In the genomic region with DNA sequence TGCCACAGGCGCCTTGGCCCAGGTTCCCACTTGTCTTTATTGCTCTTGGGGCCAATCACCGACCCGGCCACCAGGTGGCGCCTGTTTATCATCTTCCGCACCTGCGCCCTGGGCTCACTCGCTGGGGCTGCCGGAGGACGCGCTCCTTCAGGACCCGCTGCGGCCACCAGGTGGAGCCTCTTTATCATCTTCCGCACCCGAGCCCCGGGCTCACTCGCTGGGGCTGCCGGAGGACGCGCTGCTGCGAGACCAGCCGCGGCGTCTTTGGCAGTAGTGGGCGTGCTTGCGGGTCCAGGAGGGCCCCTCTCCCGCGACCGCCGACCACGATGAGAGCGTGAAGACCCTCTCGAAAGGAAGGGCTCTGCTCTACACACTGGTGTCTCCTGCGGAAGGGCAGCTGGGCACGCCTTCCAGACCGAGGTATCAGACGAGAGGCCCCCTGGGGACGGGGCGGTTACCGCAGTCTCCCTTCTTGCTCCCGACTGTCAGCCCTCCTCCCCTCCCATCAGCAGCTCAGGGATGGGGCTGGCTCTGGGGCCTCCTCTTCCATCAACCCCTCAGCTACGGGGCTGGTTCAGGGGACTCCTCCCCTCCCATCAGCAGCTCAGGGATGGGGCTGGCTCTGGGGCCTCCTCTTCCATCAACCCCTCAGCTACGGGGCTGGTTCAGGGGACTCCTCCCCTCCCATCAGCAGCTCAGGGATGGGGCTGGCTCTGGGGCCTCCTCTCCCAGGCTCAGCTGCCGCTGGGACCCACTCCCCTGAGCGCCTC, we compare ENCODE assay signal across 9 cellular contexts. TPM values are rescaled to one million over a fixed set of nuclear protein-coding genes. Genes with fewer than 3 reads are reported as not detected.
DNase-seq lines count a peak whose midpoint lies in the region; ATAC-seq, FAIRE-seq and TF ChIP-seq lines count a peak whose summit lies in the region.
"Not testable (repeated sequence)": the region's sequence is repeated elsewhere in the genome, so short reads cannot be mapped to it uniquely, and the experiment has no call there.
"Had no signal": no experiment of that assay in that cellular context is flagged by ENCODE, and none has a peak within 500 bp of the region (broad histone marks: within the 10 kb centered on the region; RNA-seq: fewer than 3 reads in every experiment).

No MANE protein-coding gene starts in this region.

- H2AFZ ChIP-seq in HepG2 (ENCODE audit: low read length) = not testable (repeated sequence)

- not testable (repeated sequence) for FAIRE-seq in HepG2 (lab: Jason Lieb, UNC)

- ATAC-seq in GM19351 (IDR thresholded peaks at IDR 0.05; ENCODE audit: unreplicated experiment) = peak; percentile 99
- ATAC-seq in HG03139 (IDR thresholded peaks at IDR 0.05; ENCODE audit: unreplicated experiment) = peak; percentile 100
- ATAC-seq in activated CD8-positive, alpha-beta T cell treated with anti-CD3 and anti-CD28 coated beads, Interleukin-2, amount 10 ng/mL, durations not matched to agents 7 days and 5 days = peak; percentile 99
- peak; percentile 35; the same call in 1 of the 3 replicates for ATAC-seq in HepG2

- not testable (repeated sequence) for H3K27me3 ChIP-seq in BE2C; HepG2 (ENCODE audit: control insufficient read depth in 1 of 2, insufficient read depth in 2 of 2, low read length in 2 of 2)

- POLR2A ChIA-PET in activated CD8-positive, alpha-beta T cell treated with anti-CD3 and anti-CD28 coated beads, Interleukin-2, amount 10 ng/mL, durations not matched to agents 7 days and 5 days (lab: Charles Lee) = interaction anchor here (1.1 kb wide), 1 partner anchor 727 kb away, joined by 3 read pairs; no protein-coding TSS in a partner anchor
- POLR2A ChIA-PET in HepG2 (lab: Yijun Ruan, JAX) = not testable (repeated sequence)

- H3K4me1 ChIP-seq in BE2C; HepG2 (ENCODE audit: insufficient read depth, low read length): not testable (repeated sequence)

- intact Hi-C loops in HepG2 (cut with micrococcal nuclease; ENCODE audit: unreplicated experiment) = not testable (repeated sequence)

- H3K4me3 Mint-ChIP-seq in activated CD8-positive, alpha-beta T cell treated with anti-CD3 and anti-CD28 coated beads, Interleukin-2, amount 10 ng/mL, durations not matched to agents 7 days and 5 days = peak overlapping the region; percentile 82

- H3K4me1 Mint-ChIP-seq in activated CD8-positive, alpha-beta T cell treated with anti-CD3 and anti-CD28 coated beads, Interleukin-2, amount 10 ng/mL, durations not matched to agents 7 days and 5 days (ENCODE audit: low read depth) = not testable (repeated sequence)

- H3K36me3 ChIP-seq in BE2C; HepG2 (replicated peaks in 1 of 2; ENCODE audit: control insufficient read depth in 1 of 2, insufficient read depth in 2 of 2, low read length in 2 of 2): not testable (repeated sequence)

- H3K79me2 ChIP-seq in HepG2 (ENCODE audit: insufficient read depth, low read length) = not testable (repeated sequence)

- TF ChIP-seq CTCF in BE2C (IDR thresholded peaks at IDR 0.05; ENCODE audit: low read depth, low read length) = peak; percentile 94
- not testable (repeated sequence) for TF ChIP-seq CTCF in HepG2 (CRISPR knock-in tag; IDR thresholded peaks at IDR 0.05)

- H3K36me3 Mint-ChIP-seq in activated CD8-positive, alpha-beta T cell treated with anti-CD3 and anti-CD28 coated beads, Interleukin-2, amount 10 ng/mL, durations not matched to agents 7 days and 5 days (ENCODE audit: low read depth) = not testable (repeated sequence)

- BruUV-seq in HepG2 (replicated peaks; lab: Mats Ljungman, UMichigan) = not testable (repeated sequence)

- peak overlapping the region; percentile 71 for H3K27ac Mint-ChIP-seq in activated CD8-positive, alpha-beta T cell treated with anti-CD3 and anti-CD28 coated beads, Interleukin-2, amount 10 ng/mL, durations not matched to agents 7 days and 5 days

- H3K4me2 ChIP-seq in HepG2 (ENCODE audit: low read depth, low read length) = not testable (repeated sequence)

- TF ChIP-seq POLR2A in HepG2 (IDR thresholded peaks at IDR 0.05; ENCODE audit: insufficient read depth in 1 of 2, low read depth in 2 of 2, low read length in 2 of 2) = not testable (repeated sequence)

- not testable (repeated sequence) for H3K9me3 Mint-ChIP-seq in activated CD8-positive, alpha-beta T cell treated with anti-CD3 and anti-CD28 coated beads, Interleukin-2, amount 10 ng/mL, durations not matched to agents 7 days and 5 days (ENCODE audit: insufficient read depth)

- TF ChIP-seq RAD21 in HepG2 (CRISPR knock-in tag; IDR thresholded peaks at IDR 0.05) = not testable (repeated sequence)

- not testable (repeated sequence) for TF ChIP-seq EP300 in HepG2 (IDR thresholded peaks at IDR 0.05; ENCODE audit: low read depth in 2 of 2, low read length in 2 of 2); HepG2 (CRISPR knock-in tag; IDR thresholded peaks at IDR 0.05; ENCODE audit: borderline replicate concordance)

- WGBS in HepG2 (ENCODE audit: low lambda C conversion rate) = 66% methylated on average over 28 of the region's 44 CpGs

- not testable (repeated sequence) for H3K9ac ChIP-seq in HepG2 (ENCODE audit: insufficient read depth, low read depth, low read length)

- H3K9me3 ChIP-seq in BE2C = not testable (repeated sequence)
- peaks cover 63% of the 10 kb centered on the region for H3K9me3 ChIP-seq in HepG2 (ENCODE audit: low read length)

- H3K4me3 ChIP-seq in BE2C (ENCODE audit: low read depth, low read length) = peak overlapping the region; percentile 68
- not testable (repeated sequence) for H3K4me3 ChIP-seq in HepG2 (replicated peaks in 1 of 3; ENCODE audit: insufficient read depth in 1 of 3, low read depth in 2 of 3, low read length in 3 of 3)

- peak; percentile 95 for DNase-seq in BE2C
- peak; percentile 75 for DNase-seq in NCI-H748 treated with DMSO at 0.1 percent for 48 hours (lab: John Stamatoyannopoulos, UW)
- DNase-seq in activated CD8-positive, alpha-beta T cell treated with anti-CD3 and anti-CD28 coated beads, Interleukin-2, amount 10 ng/mL, durations not matched to agents 7 days and 5 days = peak; percentile 95
- peak; percentile 5 to 19 for DNase-seq in dermis microvascular lymphatic vessel endothelial cell (ENCODE audit: low read depth in 2 of 2)
- DNase-seq in HepG2 (ENCODE audit: low spot score) = not testable (repeated sequence)
- peak; percentile 59 to 95 for DNase-seq in stimulated activated CD4-positive, alpha-beta T cell treated with anti-CD3 and anti-CD28 coated beads, Interleukin-2, amount 100 ng/mL, for 48 hours

- not testable (repeated sequence) for H3K27ac ChIP-seq in HepG2 (ENCODE audit: extremely low read length, insufficient read depth, low read length)

- not testable (repeated sequence) for H4K20me1 ChIP-seq in HepG2 (ENCODE audit: insufficient read depth, low read length)

- in situ Hi-C loops in HepG2 (cut with HindIII; ENCODE audit: extremely low pct_ligation_motif_present, low pct_unique_long_range_greater_than_20kb) = not testable (repeated sequence)

- not testable (repeated sequence) for H3K27me3 Mint-ChIP-seq in activated CD8-positive, alpha-beta T cell treated with anti-CD3 and anti-CD28 coated beads, Interleukin-2, amount 10 ng/mL, durations not matched to agents 7 days and 5 days (ENCODE audit: low read depth)

- CTCF ChIA-PET in activated CD8-positive, alpha-beta T cell treated with anti-CD3 and anti-CD28 coated beads, Interleukin-2, amount 10 ng/mL, durations not matched to agents 7 days and 5 days (lab: Charles Lee) = interaction anchor here (0.6 to 1.8 kb wide), 8 partner anchors 10 to 525 kb away, joined by 3 to 11 read pairs (median 3); no protein-coding TSS in a partner anchor
- CTCF ChIA-PET in HepG2 (lab: Yijun Ruan, JAX; ENCODE audit: low intra/inter-chr PET ratio, low total read pairs) = not testable (repeated sequence)

RNA-seq across cellular contexts. Expression of a gene that starts 11.5 kb away (rescaled TPM):
- not detected for polyA plus RNA-seq in BE2C (2012; ENCODE audit: insufficient read depth, insufficient read length, low read depth)
- under 1 TPM in 1 of 2 experiments, not detected in 1; 0.29 TPM for total RNA-seq in activated CD8-positive, alpha-beta T cell treated with anti-CD3 and anti-CD28 coated beads, Interleukin-2, amount 10 ng/mL, durations not matched to agents 7 days and 5 days
- total RNA-seq in dermis microvascular lymphatic vessel endothelial cell = not detected in 2 replicates
- total RNA-seq in HepG2 (2016; rRNA removed; fragmentation: Illumina TruSeq; extraction: Trizol) = not detected in 2 replicates
- not detected in 2 replicates for total RNA-seq in HepG2 (2016; cell fraction: cytosol; rRNA removed; fragmentation: Illumina TruSeq; extraction: Trizol; ENCODE audit: low read depth)
- total RNA-seq in HepG2 (2016; cell fraction: insoluble cytoplasmic fraction; rRNA removed; fragmentation: Illumina TruSeq; extraction: Trizol) = not detected in 2 replicates
- total RNA-seq in HepG2 (2016; cell fraction: membrane; rRNA removed; fragmentation: Illumina TruSeq; extraction: Trizol) = not detected in 2 replicates
- not detected in 2 replicates for total RNA-seq in HepG2 (2016; cell fraction: nucleus; rRNA removed; fragmentation: Illumina TruSeq; extraction: Trizol)
- not detected in 2 replicates for polyA plus RNA-seq in HepG2 (2011; rRNA removed)
- not detected in 2 replicates for polyA plus RNA-seq in HepG2 (2011; cell fraction: cytosol; rRNA removed)
- not detected in 2 replicates for polyA plus RNA-seq in HepG2 (2011; cell fraction: nucleus; rRNA removed)
- polyA plus RNA-seq in HepG2 (2012) = not detected in 2 replicates
- polyA plus RNA-seq in HepG2 (2016; cell fraction: cytosol; fragmentation: Illumina TruSeq; extraction: Trizol; ENCODE audit: low read depth) = not detected in 2 replicates
- polyA plus RNA-seq in HepG2 (2016; cell fraction: insoluble cytoplasmic fraction; fragmentation: Illumina TruSeq; extraction: Trizol; ENCODE audit: low read depth) = not detected in 2 replicates
- not detected in 2 replicates for polyA plus RNA-seq in HepG2 (2016; cell fraction: membrane; fragmentation: Illumina TruSeq; extraction: Trizol; ENCODE audit: low read depth)
- polyA plus RNA-seq in HepG2 (2016; cell fraction: nucleus; fragmentation: Illumina TruSeq; extraction: Trizol; ENCODE audit: insufficient read depth, low read depth) = not detected in 2 replicates
- not detected in 2 replicates for polyA minus RNA-seq in HepG2 (2011; rRNA and poly(A)+ RNA removed; ENCODE audit: low replicate concordance)
- not detected in 2 replicates for polyA minus RNA-seq in HepG2 (2011; cell fraction: cytosol; rRNA and poly(A)+ RNA removed)
- not detected in 2 replicates for polyA minus RNA-seq in HepG2 (2011; cell fraction: nucleus; rRNA and poly(A)+ RNA removed)
- total RNA-seq: SJSA1 had no signal

RNA-seq across cellular contexts. Expression of a gene that starts 12.5 kb away (rescaled TPM):
- not detected for polyA plus RNA-seq in BE2C (2012; ENCODE audit: insufficient read depth, insufficient read length, low read depth)
- total RNA-seq in activated CD8-positive, alpha-beta T cell treated with anti-CD3 and anti-CD28 coated beads, Interleukin-2, amount 10 ng/mL, durations not matched to agents 7 days and 5 days = not detected
- total RNA-seq in dermis microvascular lymphatic vessel endothelial cell (not detected in 2 replicates), HepG2 (2016; rRNA removed; fragmentation: Illumina TruSeq; extraction: Trizol) (not detected in 2 replicates)
- total RNA-seq in HepG2 (2016; cell fraction: cytosol; rRNA removed; fragmentation: Illumina TruSeq; extraction: Trizol; ENCODE audit: low read depth) = not detected in 2 replicates
- not detected in 2 replicates for total RNA-seq in HepG2 (2016; cell fraction: insoluble cytoplasmic fraction; rRNA removed; fragmentation: Illumina TruSeq; extraction: Trizol)
- total RNA-seq in HepG2 (2016; cell fraction: membrane; rRNA removed; fragmentation: Illumina TruSeq; extraction: Trizol) = not detected in 2 replicates
- not detected in 2 replicates for total RNA-seq in HepG2 (2016; cell fraction: nucleus; rRNA removed; fragmentation: Illumina TruSeq; extraction: Trizol)
- polyA plus RNA-seq in HepG2 (2011; rRNA removed) = not detected in 2 replicates
- not detected in 2 replicates for polyA plus RNA-seq in HepG2 (2011; cell fraction: cytosol; rRNA removed)
- polyA plus RNA-seq in HepG2 (2011; cell fraction: nucleus; rRNA removed) = not detected in 2 replicates
- polyA plus RNA-seq in HepG2 (2012) = not detected in 2 replicates
- not detected in 2 replicates for polyA plus RNA-seq in HepG2 (2016; cell fraction: cytosol; fragmentation: Illumina TruSeq; extraction: Trizol; ENCODE audit: low read depth)
- polyA plus RNA-seq in HepG2 (2016; cell fraction: insoluble cytoplasmic fraction; fragmentation: Illumina TruSeq; extraction: Trizol; ENCODE audit: low read depth) = not detected in 2 replicates
- not detected in 2 replicates for polyA plus RNA-seq in HepG2 (2016; cell fraction: membrane; fragmentation: Illumina TruSeq; extraction: Trizol; ENCODE audit: low read depth)
- polyA plus RNA-seq in HepG2 (2016; cell fraction: nucleus; fragmentation: Illumina TruSeq; extraction: Trizol; ENCODE audit: insufficient read depth, low read depth) = not detected in 2 replicates
- not detected in 2 replicates for polyA minus RNA-seq in HepG2 (2011; rRNA and poly(A)+ RNA removed; ENCODE audit: low replicate concordance)
- not detected in 2 replicates for polyA minus RNA-seq in HepG2 (2011; cell fraction: cytosol; rRNA and poly(A)+ RNA removed)
- not detected in 2 replicates for polyA minus RNA-seq in HepG2 (2011; cell fraction: nucleus; rRNA and poly(A)+ RNA removed)
- total RNA-seq: SJSA1 had no signal

RNA-seq across cellular contexts. Expression of a gene that starts 17.1 kb away (rescaled TPM):
- 0.54 TPM for polyA plus RNA-seq in BE2C (2012; ENCODE audit: insufficient read depth, insufficient read length, low read depth)
- total RNA-seq in activated CD8-positive, alpha-beta T cell treated with anti-CD3 and anti-CD28 coated beads, Interleukin-2, amount 10 ng/mL, durations not matched to agents 7 days and 5 days = not detected
- not detected in 2 replicates for total RNA-seq in dermis microvascular lymphatic vessel endothelial cell
- total RNA-seq in HepG2 (2016; rRNA removed; fragmentation: Illumina TruSeq; extraction: Trizol) = not detected in 2 replicates
- not detected in 2 replicates for total RNA-seq in HepG2 (2016; cell fraction: cytosol; rRNA removed; fragmentation: Illumina TruSeq; extraction: Trizol; ENCODE audit: low read depth)
- total RNA-seq in HepG2 (2016; cell fraction: insoluble cytoplasmic fraction; rRNA removed; fragmentation: Illumina TruSeq; extraction: Trizol) = not detected in 2 replicates
- total RNA-seq in HepG2 (2016; cell fraction: membrane; rRNA removed; fragmentation: Illumina TruSeq; extraction: Trizol) = not detected in 2 replicates
- not detected in 2 replicates for total RNA-seq in HepG2 (2016; cell fraction: nucleus; rRNA removed; fragmentation: Illumina TruSeq; extraction: Trizol)
- polyA plus RNA-seq in HepG2 (2011; rRNA removed) = not detected in 2 replicates
- not detected in 2 replicates for polyA plus RNA-seq in HepG2 (2011; cell fraction: cytosol; rRNA removed)
- polyA plus RNA-seq in HepG2 (2011; cell fraction: nucleus; rRNA removed) = not detected in 2 replicates
- not detected in 2 replicates for polyA plus RNA-seq in HepG2 (2012)
- not detected in 2 replicates for polyA plus RNA-seq in HepG2 (2016; cell fraction: cytosol; fragmentation: Illumina TruSeq; extraction: Trizol; ENCODE audit: low read depth)
- not detected in 2 replicates for polyA plus RNA-seq in HepG2 (2016; cell fraction: insoluble cytoplasmic fraction; fragmentation: Illumina TruSeq; extraction: Trizol; ENCODE audit: low read depth)
- not detected in 2 replicates for polyA plus RNA-seq in HepG2 (2016; cell fraction: membrane; fragmentation: Illumina TruSeq; extraction: Trizol; ENCODE audit: low read depth)
- not detected in 2 replicates for polyA plus RNA-seq in HepG2 (2016; cell fraction: nucleus; fragmentation: Illumina TruSeq; extraction: Trizol; ENCODE audit: insufficient read depth, low read depth)
- polyA minus RNA-seq in HepG2 (2011; rRNA and poly(A)+ RNA removed; ENCODE audit: low replicate concordance) = not detected in 2 replicates
- polyA minus RNA-seq in HepG2 (2011; cell fraction: cytosol; rRNA and poly(A)+ RNA removed) = not detected in 2 replicates
- not detected in 2 replicates for polyA minus RNA-seq in HepG2 (2011; cell fraction: nucleus; rRNA and poly(A)+ RNA removed)
- total RNA-seq: SJSA1 had no signal

RNA-seq across cellular contexts. Expression of a gene that starts 27.9 kb away (rescaled TPM):
- polyA plus RNA-seq in BE2C (2012; ENCODE audit: insufficient read depth, insufficient read length, low read depth) = not detected
- total RNA-seq in activated CD8-positive, alpha-beta T cell treated with anti-CD3 and anti-CD28 coated beads, Interleukin-2, amount 10 ng/mL, durations not matched to agents 7 days and 5 days = not detected
- not detected in 2 replicates for total RNA-seq in dermis microvascular lymphatic vessel endothelial cell
- total RNA-seq in HepG2 (2016; rRNA removed; fragmentation: Illumina TruSeq; extraction: Trizol) = not detected in 2 replicates
- total RNA-seq in HepG2 (2016; cell fraction: cytosol; rRNA removed; fragmentation: Illumina TruSeq; extraction: Trizol; ENCODE audit: low read depth) = not detected in 2 replicates
- total RNA-seq in HepG2 (2016; cell fraction: insoluble cytoplasmic fraction; rRNA removed; fragmentation: Illumina TruSeq; extraction: Trizol) = not detected in 2 replicates
- total RNA-seq in HepG2 (2016; cell fraction: membrane; rRNA removed; fragmentation: Illumina TruSeq; extraction: Trizol) = not detected in 2 replicates
- not detected in 2 replicates for total RNA-seq in HepG2 (2016; cell fraction: nucleus; rRNA removed; fragmentation: Illumina TruSeq; extraction: Trizol)
- not detected in 2 replicates for polyA plus RNA-seq in HepG2 (2011; rRNA removed)
- not detected in 2 replicates for polyA plus RNA-seq in HepG2 (2011; cell fraction: cytosol; rRNA removed)
- polyA plus RNA-seq in HepG2 (2011; cell fraction: nucleus; rRNA removed) = not detected in 2 replicates
- not detected in 2 replicates for polyA plus RNA-seq in HepG2 (2012)
- polyA plus RNA-seq in HepG2 (2016; cell fraction: cytosol; fragmentation: Illumina TruSeq; extraction: Trizol; ENCODE audit: low read depth) = not detected in 2 replicates
- polyA plus RNA-seq in HepG2 (2016; cell fraction: insoluble cytoplasmic fraction; fragmentation: Illumina TruSeq; extraction: Trizol; ENCODE audit: low read depth) = not detected in 2 replicates
- polyA plus RNA-seq in HepG2 (2016; cell fraction: membrane; fragmentation: Illumina TruSeq; extraction: Trizol; ENCODE audit: low read depth) = not detected in 2 replicates
- not detected in 2 replicates for polyA plus RNA-seq in HepG2 (2016; cell fraction: nucleus; fragmentation: Illumina TruSeq; extraction: Trizol; ENCODE audit: insufficient read depth, low read depth)
- not detected in 2 replicates for polyA minus RNA-seq in HepG2 (2011; rRNA and poly(A)+ RNA removed; ENCODE audit: low replicate concordance)
- polyA minus RNA-seq in HepG2 (2011; cell fraction: cytosol; rRNA and poly(A)+ RNA removed) = not detected in 2 replicates
- not detected in 2 replicates for polyA minus RNA-seq in HepG2 (2011; cell fraction: nucleus; rRNA and poly(A)+ RNA removed)
- total RNA-seq: SJSA1 had no signal

RNA-seq across cellular contexts. Expression of a gene that starts 41.8 kb away (rescaled TPM):
- polyA plus RNA-seq in BE2C (2012; ENCODE audit: insufficient read depth, insufficient read length, low read depth) = not detected
- not detected for total RNA-seq in activated CD8-positive, alpha-beta T cell treated with anti-CD3 and anti-CD28 coated beads, Interleukin-2, amount 10 ng/mL, durations not matched to agents 7 days and 5 days
- total RNA-seq in dermis microvascular lymphatic vessel endothelial cell (not detected in 2 replicates), HepG2 (2016; rRNA removed; fragmentation: Illumina TruSeq; extraction: Trizol) (not detected in 2 replicates)
- total RNA-seq in HepG2 (2016; cell fraction: cytosol; rRNA removed; fragmentation: Illumina TruSeq; extraction: Trizol; ENCODE audit: low read depth) = not detected in 2 replicates
- not detected in 2 replicates for total RNA-seq in HepG2 (2016; cell fraction: insoluble cytoplasmic fraction; rRNA removed; fragmentation: Illumina TruSeq; extraction: Trizol)
- not detected in 2 replicates for total RNA-seq in HepG2 (2016; cell fraction: membrane; rRNA removed; fragmentation: Illumina TruSeq; extraction: Trizol)
- not detected in 2 replicates for total RNA-seq in HepG2 (2016; cell fraction: nucleus; rRNA removed; fragmentation: Illumina TruSeq; extraction: Trizol)
- polyA plus RNA-seq in HepG2 (2011; rRNA removed) = not detected in 2 replicates
- polyA plus RNA-seq in HepG2 (2011; cell fraction: cytosol; rRNA removed) = not detected in 2 replicates
- polyA plus RNA-seq in HepG2 (2011; cell fraction: nucleus; rRNA removed) = not detected in 2 replicates
- polyA plus RNA-seq in HepG2 (2012) = not detected in 2 replicates
- polyA plus RNA-seq in HepG2 (2016; cell fraction: cytosol; fragmentation: Illumina TruSeq; extraction: Trizol; ENCODE audit: low read depth) = not detected in 2 replicates
- not detected in 2 replicates for polyA plus RNA-seq in HepG2 (2016; cell fraction: insoluble cytoplasmic fraction; fragmentation: Illumina TruSeq; extraction: Trizol; ENCODE audit: low read depth)
- polyA plus RNA-seq in HepG2 (2016; cell fraction: membrane; fragmentation: Illumina TruSeq; extraction: Trizol; ENCODE audit: low read depth) = not detected in 2 replicates
- not detected in 2 replicates for polyA plus RNA-seq in HepG2 (2016; cell fraction: nucleus; fragmentation: Illumina TruSeq; extraction: Trizol; ENCODE audit: insufficient read depth, low read depth)
- polyA minus RNA-seq in HepG2 (2011; rRNA and poly(A)+ RNA removed; ENCODE audit: low replicate concordance) = not detected in 2 replicates
- polyA minus RNA-seq in HepG2 (2011; cell fraction: cytosol; rRNA and poly(A)+ RNA removed) = not detected in 2 replicates
- polyA minus RNA-seq in HepG2 (2011; cell fraction: nucleus; rRNA and poly(A)+ RNA removed) = not detected in 2 replicates
- total RNA-seq: SJSA1 had no signal

Comparison
In these comparisons a context has a peak if more than half of its experiments do, and no peak if none do; other contexts are left out.
1. ATAC-seq: peak in every context shown above with its lines; median percentile 100 in HG03139; 99 in GM19351; 99 in activated CD8-positive, alpha-beta T cell treated with anti-CD3 and anti-CD28 coated beads, Interleukin-2, amount 10 ng/mL, durations not matched to agents 7 days and 5 days; 35 in HepG2.